ENCODE assay signal across 36 cellular contexts in genomic region chr6:152632383-152632782, GRCh38.
"Had no signal": no experiment of that assay in that cellular context is flagged by ENCODE, and none has a peak within 500 bp of the region (broad histone marks: within the 10 kb centered on the region; RNA-seq: fewer than 3 reads in every experiment).

No MANE protein-coding gene starts in this region.

- H3K27ac Mint-ChIP-seq: activated B cell treated with CpG ODN at 0.5 μM for 24 hours; activated CD4-positive, alpha-beta memory T cell treated with anti-CD3 and anti-CD28 coated beads for 36 hours; activated CD4-positive, alpha-beta T cell treated with anti-CD3 and anti-CD28 coated beads, Interleukin-2, amount 10 ng/mL, durations not matched to agents 24 days and 14 days; activated CD8-positive, alpha-beta T cell treated with anti-CD3 and anti-CD28 coated beads for 36 hours; activated naive CD4-positive, alpha-beta T cell treated with anti-CD3 and anti-CD28 coated beads for 36 hours; activated naive CD4-positive, alpha-beta T cell treated with anti-CD3 and anti-CD28 coated beads, Interleukin-2, amount 50 U/mL, for 72 hours; activated naive CD8-positive, alpha-beta T cell treated with anti-CD3 and anti-CD28 coated beads for 36 hours; activated T-cell treated with anti-CD3 and anti-CD28 coated beads, Interleukin-2, amount 50 U/mL, for 72 hours; activated T-helper 1 cell treated with anti-CD3 and anti-CD28 coated beads, Interleukin-12 subunit alpha, Interleukin-12 subunit beta, Interleukin-2, Interleukin-4 antibody, amounts not matched to agents 30 ng/mL and 10 ng/mL and 1 ng/mL, durations not matched to agents 14 hours and 24 hours and 36 hours; activated T-helper 17 cell treated with anti-CD3 and anti-CD28 coated beads, Interleukin-2, amount 50 U/mL, for 72 hours; T-helper 1 cell treated with Interleukin-12 subunit alpha and Interleukin-12 subunit beta and Interleukin-4 antibody, amounts not matched to agents 30 μg/mL and 1 μg/mL, for 36 hours; T-helper 2 cell treated with Interferon-gamma antibody and Interleukin-4, amounts not matched to agents 5 μg/mL and 100 μg/mL, for 36 hours had no signal

- H3K4me3 Mint-ChIP-seq: activated B cell treated with CpG ODN at 0.5 μM for 24 hours; activated CD4-positive, alpha-beta memory T cell treated with anti-CD3 and anti-CD28 coated beads for 36 hours; activated CD4-positive, alpha-beta T cell treated with anti-CD3 and anti-CD28 coated beads, Interleukin-2, amount 10 ng/mL, durations not matched to agents 24 days and 14 days; activated CD8-positive, alpha-beta T cell treated with anti-CD3 and anti-CD28 coated beads for 36 hours; activated naive CD4-positive, alpha-beta T cell treated with anti-CD3 and anti-CD28 coated beads for 36 hours; activated naive CD8-positive, alpha-beta T cell treated with anti-CD3 and anti-CD28 coated beads for 36 hours; activated T-cell treated with anti-CD3 and anti-CD28 coated beads, Interleukin-2, amount 50 U/mL, for 4 hours; activated T-cell treated with anti-CD3 and anti-CD28 coated beads, Interleukin-2, amount 50 U/mL, for 72 hours; activated T-helper 1 cell treated with anti-CD3 and anti-CD28 coated beads, Interleukin-12 subunit alpha, Interleukin-12 subunit beta, Interleukin-2, Interleukin-4 antibody, amounts not matched to agents 30 ng/mL and 10 ng/mL and 1 ng/mL, durations not matched to agents 14 hours and 24 hours and 36 hours; activated T-helper 17 cell treated with anti-CD3 and anti-CD28 coated beads, Interleukin-2, amount 50 U/mL, for 72 hours; T-helper 1 cell treated with Interleukin-12 subunit alpha and Interleukin-12 subunit beta and Interleukin-4 antibody, amounts not matched to agents 30 μg/mL and 1 μg/mL, for 36 hours; T-helper 2 cell treated with Interferon-gamma antibody and Interleukin-4, amounts not matched to agents 5 μg/mL and 100 μg/mL, for 36 hours had no signal

- H3K4me1 ChIP-seq: adrenal gland, breast epithelium had no signal

- H3K27ac ChIP-seq: adrenal gland, body of pancreas, brain microvascular endothelial cell, breast epithelium, VCaP had no signal

- H3K36me3 ChIP-seq: adrenal gland, brain microvascular endothelial cell, breast epithelium had no signal

- H3K36me3 Mint-ChIP-seq: activated CD4-positive, alpha-beta memory T cell treated with anti-CD3 and anti-CD28 coated beads for 36 hours; activated naive CD4-positive, alpha-beta T cell treated with anti-CD3 and anti-CD28 coated beads, Interleukin-2, amount 50 U/mL, for 72 hours; activated naive CD8-positive, alpha-beta T cell treated with anti-CD3 and anti-CD28 coated beads for 36 hours had no signal

- H3K9me3 Mint-ChIP-seq: activated B cell treated with CpG ODN at 0.5 μM for 24 hours; activated CD4-positive, alpha-beta memory T cell treated with anti-CD3 and anti-CD28 coated beads for 36 hours; activated CD4-positive, alpha-beta T cell treated with anti-CD3 and anti-CD28 coated beads, Interleukin-2, amount 10 ng/mL, durations not matched to agents 24 days and 14 days; activated CD8-positive, alpha-beta T cell treated with anti-CD3 and anti-CD28 coated beads for 36 hours; activated naive CD4-positive, alpha-beta T cell treated with anti-CD3 and anti-CD28 coated beads for 36 hours; activated naive CD4-positive, alpha-beta T cell treated with anti-CD3 and anti-CD28 coated beads, Interleukin-2, amount 50 U/mL, for 72 hours; activated naive CD8-positive, alpha-beta T cell treated with anti-CD3 and anti-CD28 coated beads for 36 hours; activated T-cell treated with anti-CD3 and anti-CD28 coated beads, Interleukin-2, amount 50 U/mL, for 4 hours; activated T-cell treated with anti-CD3 and anti-CD28 coated beads, Interleukin-2, amount 50 U/mL, for 72 hours; activated T-helper 1 cell treated with anti-CD3 and anti-CD28 coated beads, Interleukin-12 subunit alpha, Interleukin-12 subunit beta, Interleukin-2, Interleukin-4 antibody, amounts not matched to agents 30 ng/mL and 10 ng/mL and 1 ng/mL, durations not matched to agents 14 hours and 24 hours and 36 hours; activated T-helper 17 cell treated with anti-CD3 and anti-CD28 coated beads, Interleukin-2, amount 50 U/mL, for 72 hours; T-helper 1 cell treated with Interleukin-12 subunit alpha and Interleukin-12 subunit beta and Interleukin-4 antibody, amounts not matched to agents 30 μg/mL and 1 μg/mL, for 36 hours; T-helper 2 cell treated with Interferon-gamma antibody and Interleukin-4, amounts not matched to agents 5 μg/mL and 100 μg/mL, for 36 hours had no signal

- H3K27me3 ChIP-seq: adrenal gland, brain microvascular endothelial cell had no signal

- H3K9me3 ChIP-seq: adrenal gland, body of pancreas, breast epithelium had no signal

- DNase-seq: activated B cell treated with CpG ODN at 0.5 μM for 24 hours; activated CD4-positive, alpha-beta memory T cell treated with anti-CD3 and anti-CD28 coated beads for 36 hours; activated CD4-positive, alpha-beta T cell treated with anti-CD3 and anti-CD28 coated beads for 4 hours; activated CD4-positive, alpha-beta T cell treated with anti-CD3 and anti-CD28 coated beads, Interleukin-2, amount 10 ng/mL, durations not matched to agents 24 days and 14 days; activated CD4-positive, alpha-beta T cell treated with anti-CD3 and anti-CD28 coated beads, Interleukin-2, amount 50 U/mL, for 1 hour; activated CD4-positive, alpha-beta T cell treated with anti-CD3 and anti-CD28 coated beads, Interleukin-2, amount 50 U/mL, for 4 hours; activated CD4-positive, CD25-positive, alpha-beta regulatory T cell treated with anti-CD3 and anti-CD28 coated beads, Interleukin-2, amount 50 U/mL, for 72 hours; activated CD8-positive, alpha-beta memory T cell treated with anti-CD3 and anti-CD28 coated beads, Interleukin-2, amount 50 U/mL, for 4 hours; activated CD8-positive, alpha-beta T cell treated with anti-CD3 and anti-CD28 coated beads for 36 hours; activated effector memory CD4-positive, alpha-beta T cell treated with anti-CD3 and anti-CD28 coated beads, Interleukin-2, amount 50 U/mL, for 16 hours; activated gamma-delta T cell treated with Interleukin-2 at 50 U/mL for 16 hours; activated naive CD4-positive, alpha-beta T cell; activated naive CD4-positive, alpha-beta T cell treated with anti-CD3 and anti-CD28 coated beads for 36 hours; activated naive CD4-positive, alpha-beta T cell treated with anti-CD3 and anti-CD28 coated beads, Interleukin-2, amount 50 U/mL, for 16 hours; activated naive CD8-positive, alpha-beta T cell treated with anti-CD3 and anti-CD28 coated beads for 36 hours; activated T-cell treated with anti-CD3 and anti-CD28 coated beads for 4 hours; activated T-cell treated with anti-CD3 and anti-CD28 coated beads, Interleukin-2, amount 50 U/mL, for 1 hour; activated T-cell treated with anti-CD3 and anti-CD28 coated beads, Interleukin-2, amount 50 U/mL, for 4 hours; activated T-cell treated with anti-CD3 and anti-CD28 coated beads, Interleukin-2, amount 50 U/mL, for 72 hours; adrenal gland; amniotic stem cell; aorta; body of pancreas; brain microvascular endothelial cell; central memory CD4-positive, alpha-beta T cell; cerebellar nuclear complex; T-helper 1 cell; T-helper 2 cell; T-helper 9 cell had no signal

- H3K4me3 ChIP-seq: adrenal gland, body of pancreas, breast epithelium had no signal

- ATAC-seq: activated CD8-positive, alpha-beta T cell treated with anti-CD3 and anti-CD28 coated beads for 36 hours; activated naive CD4-positive, alpha-beta T cell treated with anti-CD3 and anti-CD28 coated beads, Interleukin-2, amount 50 U/mL, for 72 hours; activated T-cell treated with anti-CD3 and anti-CD28 coated beads, Interleukin-2, amount 50 U/mL, for 4 hours; activated T-cell treated with anti-CD3 and anti-CD28 coated beads, Interleukin-2, amount 50 U/mL, for 72 hours; activated T-helper 17 cell treated with anti-CD3 and anti-CD28 coated beads, Interleukin-2, amount 50 U/mL, for 72 hours; body of pancreas had no signal
